In genomic region chr17:51119415-51120356, GRCh38 we compare ENCODE assay signal across 8 cellular contexts. TPM values are rescaled to one million over a fixed set of nuclear protein-coding genes. Genes with fewer than 3 reads are reported as not detected.
DNase-seq lines count a peak whose midpoint lies in the region; ATAC-seq and TF ChIP-seq lines count a peak whose summit lies in the region.

No MANE protein-coding gene starts in this region.

- H3K4me3 Mint-ChIP-seq in endothelial cell (ENCODE audit: unreplicated experiment) (peak overlapping the region; percentile 92), memory B cell (peak overlapping the region; percentile 97)
- H3K4me3 Mint-ChIP-seq in stimulated activated effector memory CD8-positive, alpha-beta T cell treated with anti-CD3 and anti-CD28 coated beads, Interleukin-12 subunit alpha, Interleukin-12 subunit beta, amount 100 ng/mL, for 72 hours = peak overlapping the region; percentile 91

- peak; percentile 27 for ATAC-seq in HG02678 (IDR thresholded peaks at IDR 0.05; ENCODE audit: unreplicated experiment)
- ATAC-seq in memory B cell (ENCODE audit: low read depth) = peak; percentile 5
- peak; percentile 33 for ATAC-seq in stimulated activated effector memory CD8-positive, alpha-beta T cell treated with anti-CD3 and anti-CD28 coated beads, Interleukin-12 subunit alpha, Interleukin-12 subunit beta, amount 100 ng/mL, for 72 hours

- H3K4me1 Mint-ChIP-seq in endothelial cell (ENCODE audit: unreplicated experiment) (peaks cover 25% of the 10 kb centered on the region), memory B cell (peaks cover 21% of the 10 kb centered on the region)
- peaks cover 59% of the 10 kb centered on the region for H3K4me1 Mint-ChIP-seq in stimulated activated effector memory CD8-positive, alpha-beta T cell treated with anti-CD3 and anti-CD28 coated beads, Interleukin-12 subunit alpha, Interleukin-12 subunit beta, amount 100 ng/mL, for 72 hours

- H3K27me3 Mint-ChIP-seq in endothelial cell (ENCODE audit: unreplicated experiment) (peaks cover 7% of the 10 kb centered on the region), memory B cell (no peaks in the 10 kb centered on the region)

- no peak for TF ChIP-seq CTCF in endothelial cell (IDR thresholded peaks at IDR 0.05; ENCODE audit: unreplicated experiment)

- peak; percentile 43 for DNase-seq in NK-92 treated with Interleukin-12 subunit alpha and Interleukin-12 subunit beta, amount 100 ng/mL, for 24 hours (lab: John Stamatoyannopoulos, UW)
- DNase-seq in NK-92 (lab: John Stamatoyannopoulos, UW; ENCODE audit: unreplicated experiment) (no peak), NCI-H226 (peak; percentile 25), endothelial cell (ENCODE audit: low spot score) (peak; percentile 45), memory B cell (ENCODE audit: low spot score in 2 of 2) (no peak)
- peak; percentile 28 for DNase-seq in activated CD8-positive, alpha-beta memory T cell treated with anti-CD3 and anti-CD28 coated beads, Interleukin-2, amount 50 U/mL, for 4 hours
- DNase-seq in stimulated activated effector memory CD8-positive, alpha-beta T cell treated with anti-CD3 and anti-CD28 coated beads, Interleukin-12 subunit alpha, Interleukin-12 subunit beta, amount 100 ng/mL, for 72 hours (ENCODE audit: low spot score in 2 of 2) = peak; percentile 37 to 81

- H3K9me3 Mint-ChIP-seq in endothelial cell (ENCODE audit: unreplicated experiment) = no peaks in the 10 kb centered on the region
- no peaks in the 10 kb centered on the region for H3K9me3 Mint-ChIP-seq in memory B cell
- H3K9me3 Mint-ChIP-seq in stimulated activated effector memory CD8-positive, alpha-beta T cell treated with anti-CD3 and anti-CD28 coated beads, Interleukin-12 subunit alpha, Interleukin-12 subunit beta, amount 100 ng/mL, for 72 hours = no peaks in the 10 kb centered on the region

- H3K27ac Mint-ChIP-seq in endothelial cell (ENCODE audit: unreplicated experiment) (peak overlapping the region; percentile 84), memory B cell (peak overlapping the region; percentile 96)
- peak overlapping the region; percentile 97 for H3K27ac Mint-ChIP-seq in stimulated activated effector memory CD8-positive, alpha-beta T cell treated with anti-CD3 and anti-CD28 coated beads, Interleukin-12 subunit alpha, Interleukin-12 subunit beta, amount 100 ng/mL, for 72 hours

- H3K36me3 Mint-ChIP-seq in endothelial cell (ENCODE audit: low read depth, unreplicated experiment) (peaks cover 4% of the 10 kb centered on the region), memory B cell (no peaks in the 10 kb centered on the region)
- H3K36me3 Mint-ChIP-seq in stimulated activated effector memory CD8-positive, alpha-beta T cell treated with anti-CD3 and anti-CD28 coated beads, Interleukin-12 subunit alpha, Interleukin-12 subunit beta, amount 100 ng/mL, for 72 hours = peaks cover 36% of the 10 kb centered on the region

RNA-seq across cellular contexts. Expression of gene SPAG9, which starts 1.0 kb away (rescaled TPM):
- 107 TPM for total RNA-seq in endothelial cell (ENCODE audit: unreplicated experiment)

RNA-seq across cellular contexts. Expression of gene NME1, which starts 33.7 kb away (rescaled TPM):
- total RNA-seq in endothelial cell (ENCODE audit: unreplicated experiment) = 57.3 TPM

RNA-seq across cellular contexts. Expression of gene NME2, which starts 46.5 kb away (rescaled TPM):
- total RNA-seq in endothelial cell (ENCODE audit: unreplicated experiment) = 476 TPM

Comparison
In these comparisons a context has a peak if more than half of its experiments do, and no peak if none do; other contexts are left out.
1. DNase-seq: peak in NK-92 treated with Interleukin-12 subunit alpha and Interleukin-12 subunit beta, amount 100 ng/mL, for 24 hours (single experiment), NCI-H226 (single experiment), activated CD8-positive, alpha-beta memory T cell treated with anti-CD3 and anti-CD28 coated beads, Interleukin-2, amount 50 U/mL, for 4 hours (single experiment), endothelial cell (single experiment) and stimulated activated effector memory CD8-positive, alpha-beta T cell treated with anti-CD3 and anti-CD28 coated beads, Interleukin-12 subunit alpha, Interleukin-12 subunit beta, amount 100 ng/mL, for 72 hours (2 of 2); none in NK-92 (single experiment) and memory B cell (0 of 2).
2. Peak in every context shown above with its lines, with median percentiles within 50 percentile points of each other: ATAC-seq, H3K27ac Mint-ChIP-seq and H3K4me3 Mint-ChIP-seq.